In the genomic region with DNA sequence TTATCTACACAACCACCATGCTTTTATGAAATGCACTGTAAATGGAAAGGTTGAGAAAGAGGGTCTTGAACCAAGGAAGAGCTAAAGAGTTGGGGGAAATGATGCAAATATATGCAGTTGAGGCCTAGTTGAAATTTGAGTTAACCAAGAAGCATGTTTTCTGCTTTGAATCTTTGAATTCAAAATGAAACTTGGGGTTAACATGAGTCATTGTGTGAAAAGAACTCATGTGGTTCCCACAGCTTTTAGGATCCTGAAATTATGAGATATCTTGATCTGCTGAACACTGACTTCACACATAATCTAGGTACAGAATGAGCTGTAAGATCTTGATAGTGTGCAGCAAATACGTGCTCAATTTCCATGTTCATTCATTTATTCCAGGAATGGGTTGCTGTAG, we compare ENCODE assay signal across 12 cellular contexts.
DNase-seq lines count a peak whose midpoint lies in the region; ATAC-seq, FAIRE-seq and TF ChIP-seq lines count a peak whose summit lies in the region.
"Had no signal": no experiment of that assay in that cellular context is flagged by ENCODE, and none has a peak within 500 bp of the region (broad histone marks: within the 10 kb centered on the region; RNA-seq: fewer than 3 reads in every experiment).

No MANE protein-coding gene starts in this region.

- no peak overlapping the region for H4K8ac ChIP-seq in mesendoderm (ENCODE audit: low read depth, low read length)

- no peak overlapping the region for H3K18ac ChIP-seq in mesendoderm (ENCODE audit: low read length)

- CTCF ChIA-PET in T-cell (lab: Charles Lee) = no interaction called here

- H3K9ac ChIP-seq in mesendoderm (ENCODE audit: low read length) = no peak overlapping the region

- H3K36me3 ChIP-seq in mesendoderm (ENCODE audit: control insufficient read depth, insufficient read depth, low read length) = no peaks in the 10 kb centered on the region

- no peak overlapping the region for H2BK15ac ChIP-seq in mesendoderm (replicated peaks; ENCODE audit: low read depth)

- peaks cover 0 to 9% (median 0%) of the 10 kb centered on the region in 3 donors for H3K9me3 Mint-ChIP-seq in T-cell

- H3K4ac ChIP-seq in mesendoderm (ENCODE audit: low read depth, low read length) = no peak overlapping the region

- no peak overlapping the region for H2AK5ac ChIP-seq in mesendoderm (ENCODE audit: low read length)

- H2BK5ac ChIP-seq in mesendoderm (ENCODE audit: low read length) = no peak overlapping the region

- WGBS in mesendoderm (ENCODE audit: extremely low coverage, insufficient coverage, low lambda C conversion rate) = no CpG with 5 or more reads among the region's 1 CpG

- no peaks in the 10 kb centered on the region for H3K27me3 ChIP-seq in mesendoderm (ENCODE audit: insufficient read depth, low read length, poor library complexity)
- H3K27me3 ChIP-seq: dorsolateral prefrontal cortex had no signal

- H3K27ac Mint-ChIP-seq in T-cell = peak overlapping the region in 1 of 2 donors; percentile 10
- H3K27ac Mint-ChIP-seq in T-helper 17 cell = no peak overlapping the region

- no peaks in the 10 kb centered on the region for H3K4me1 ChIP-seq in mesendoderm (ENCODE audit: control insufficient read depth, low read depth, low read length)

- no peak overlapping the region for H3K56ac ChIP-seq in mesendoderm (ENCODE audit: low read length)

- H2BK120ac ChIP-seq in mesendoderm (ENCODE audit: low read depth, low read length) = no peak overlapping the region

- no peaks in the 10 kb centered on the region for H3K27me3 Mint-ChIP-seq in T-cell
- H3K27me3 Mint-ChIP-seq in T-helper 17 cell = no peaks in the 10 kb centered on the region

- H3K36me3 Mint-ChIP-seq in T-cell = no peaks in the 10 kb centered on the region
- H3K36me3 Mint-ChIP-seq in T-helper 17 cell (ENCODE audit: low read depth) = peaks cover 2% of the 10 kb centered on the region

- no peaks in the 10 kb centered on the region for H3K9me3 ChIP-seq in T-helper 17 cell (ENCODE audit: control insufficient read depth, low read length, poor library complexity, severe bottlenecking)

- H3K79me1 ChIP-seq in mesendoderm (ENCODE audit: low read length) = no peaks in the 10 kb centered on the region

- no peak overlapping the region for H3K23ac ChIP-seq in mesendoderm (ENCODE audit: low read length)

- no peak overlapping the region for H4K5ac ChIP-seq in mesendoderm (ENCODE audit: low read length)

- peaks cover 36 to 41% (median 39%) of the 10 kb centered on the region in 3 donors for H3K4me1 Mint-ChIP-seq in T-cell
- H3K4me1 Mint-ChIP-seq in T-helper 17 cell = peaks cover 17% of the 10 kb centered on the region

- POLR2A ChIA-PET in T-cell (lab: Charles Lee) = interaction anchor here in 1 of 2 donors (0.6 kb wide), 1 partner anchor 95 kb away, joined by 3 read pairs; no protein-coding TSS in a partner anchor

- H3K27ac ChIP-seq in mesendoderm (ENCODE audit: low read depth, low read length) = no peak overlapping the region
- H3K27ac ChIP-seq: dorsolateral prefrontal cortex, HL-60 had no signal

- no peak overlapping the region for H3K4me3 ChIP-seq in mesendoderm (ENCODE audit: low read length)
- H3K4me3 ChIP-seq: dorsolateral prefrontal cortex had no signal

- H3K4me3 Mint-ChIP-seq in T-cell (no peak overlapping the region), T-helper 17 cell (no peak overlapping the region)

- FAIRE-seq in GM12892 (lab: Jason Lieb, UNC) = peak; percentile 72

- no peaks in the 10 kb centered on the region for H3K79me2 ChIP-seq in mesendoderm (ENCODE audit: control insufficient read depth, insufficient read depth, low read length)

- H3K4me2 ChIP-seq in mesendoderm (ENCODE audit: low read length) = no peak overlapping the region

- no peak for TF ChIP-seq POLR2A in GM12892 (IDR thresholded peaks at IDR 0.05; ENCODE audit: low read depth, low read length)

- DNase-seq in GM12892 (ENCODE audit: insufficient read length) (no peak), T-cell (no peak), NCI-H2171 (lab: John Stamatoyannopoulos, UW) (no peak), T-helper 17 cell (no peak), mesendoderm (no peak), nucleus accumbens (lab: John Stamatoyannopoulos, UW) (no peak)
- DNase-seq: activated CD4-positive, CD25-positive, alpha-beta regulatory T cell; dorsolateral prefrontal cortex; NCI-H446 had no signal

- ATAC-seq in GM19351 (IDR thresholded peaks at IDR 0.05; ENCODE audit: unreplicated experiment) (peak; percentile 97), HG02943 (IDR thresholded peaks at IDR 0.05; ENCODE audit: low read depth, unreplicated experiment) (peak; percentile 90), T-cell (replicated peaks in 1 of 4) (peak in 3 of 4 experiments; percentile 29 to 58 (median 53)), T-helper 17 cell (no peak)
